1 cellular context compared by ENCODE assay signal in the genomic region with DNA sequence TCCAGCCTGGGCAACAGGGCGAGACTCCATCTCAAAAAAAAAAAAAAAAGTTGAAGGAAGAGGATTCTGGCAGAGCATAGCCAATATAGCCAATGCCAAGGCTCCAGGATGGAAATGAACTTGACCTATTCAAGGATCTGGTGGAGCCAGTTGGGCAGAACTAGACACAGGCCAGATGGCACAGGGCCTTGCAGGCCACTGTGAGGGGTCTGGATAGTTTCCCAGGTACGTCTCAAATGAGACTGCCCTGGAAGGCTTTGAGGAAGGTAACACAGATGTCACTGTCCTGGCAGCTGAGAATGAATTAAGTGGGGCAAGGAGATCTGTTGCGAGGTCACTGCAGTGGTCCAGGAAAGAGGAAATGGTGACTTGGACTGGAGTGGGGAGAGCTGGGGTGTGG.
TF ChIP-seq lines count a peak whose summit lies in the region.

No MANE protein-coding gene starts in this region.

TF ChIP-seq in GM12878, 131 proteins besides CTCF, POLR2A, EP300 and RAD21:
- TF ChIP-seq SPI1 (IDR thresholded peaks at IDR 0.05; ENCODE audit: borderline replicate concordance, insufficient read depth, low read depth, low read length) (peak; percentile 17; the same call in 1 of the 2 replicates), MEF2B (IDR thresholded peaks at IDR 0.05; ENCODE audit: partially characterized antibody, poor library complexity, severe bottlenecking) (no peak)
